ENCODE assay signal across 8 cellular contexts in the genomic region with DNA sequence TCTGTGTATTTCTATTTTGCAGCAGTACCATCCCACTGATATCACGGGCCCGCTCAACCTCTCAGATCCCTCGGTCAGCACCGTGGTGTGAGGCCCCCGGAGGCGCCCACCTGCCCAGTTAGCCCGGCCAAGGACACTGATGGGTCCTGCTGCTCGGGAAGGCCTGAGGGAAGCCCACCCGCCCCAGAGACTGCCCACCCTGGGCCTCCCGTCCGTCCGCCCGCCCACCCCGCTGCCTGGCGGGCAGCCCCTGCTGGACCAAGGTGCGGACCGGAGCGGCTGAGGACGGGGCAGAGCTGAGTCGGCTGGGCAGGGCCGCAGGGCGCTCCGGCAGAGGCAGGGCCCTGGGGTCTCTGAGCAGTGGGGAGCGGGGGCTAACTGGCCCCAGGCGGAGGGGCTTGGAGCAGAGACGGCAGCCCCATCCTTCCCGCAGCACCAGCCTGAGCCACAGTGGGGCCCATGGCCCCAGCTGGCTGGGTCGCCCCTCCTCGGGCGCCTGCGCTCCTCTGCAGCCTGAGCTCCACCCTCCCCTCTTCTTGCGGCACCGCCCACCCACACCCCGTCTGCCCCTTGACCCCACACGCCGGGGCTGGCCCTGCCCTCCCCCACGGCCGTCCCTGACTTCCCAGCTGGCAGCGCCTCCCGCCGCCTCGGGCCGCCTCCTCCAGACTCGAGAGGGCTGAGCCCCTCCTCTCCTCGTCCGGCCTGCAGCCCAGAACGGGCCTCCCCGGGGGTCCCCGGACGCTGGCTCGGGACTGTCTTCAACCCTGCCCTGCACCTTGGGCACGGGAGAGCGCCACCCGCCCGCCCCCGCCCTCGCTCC. TPM values are rescaled to one million over a fixed set of nuclear protein-coding genes. Genes with fewer than 3 reads are reported as not detected.
DNase-seq lines count a peak whose midpoint lies in the region; ATAC-seq and TF ChIP-seq lines count a peak whose summit lies in the region.

No MANE protein-coding gene starts in this region.

- H3K36me3 ChIP-seq in esophagus muscularis mucosa, result no peaks in the 10 kb centered on the region
- H3K36me3 ChIP-seq in stomach, result no peaks in the 10 kb centered on the region

- peak overlapping the region; percentile 42 to 54 (median 45) for H3K4me3 ChIP-seq in esophagus muscularis mucosa
- H3K4me3 ChIP-seq in stomach, result peak overlapping the region; percentile 42 to 56 (median 46)

- peak; percentile 7 to 10 for ATAC-seq in activated CD4-positive, CD25-positive, alpha-beta regulatory T cell treated with anti-CD3 and anti-CD28 coated beads, Interleukin-2, amount 50 U/mL, for 24 hours
- no peak for ATAC-seq in HG03196 (IDR thresholded peaks at IDR 0.05; ENCODE audit: unreplicated experiment)

- TF ChIP-seq CTCF in esophagus muscularis mucosa (IDR thresholded peaks at IDR 0.05) (no peak), stomach (IDR thresholded peaks at IDR 0.05) (no peak)

- TF ChIP-seq EP300 in esophagus muscularis mucosa (IDR thresholded peaks at IDR 0.05) (no peak), stomach (IDR thresholded peaks at IDR 0.05) (no peak)

- WGBS in esophagus muscularis mucosa, result 2% methylated on average over 11 of the region's 57 CpGs
- WGBS in stomach, 5 donors, result 2 to 7% (median 4%) methylated on average over 15 to 57 of the region's 57 CpGs

- H3K4me1 ChIP-seq in esophagus muscularis mucosa (peaks cover 33 to 45% (median 37%) of the 10 kb centered on the region in 4 donors), stomach (peaks cover 47 to 69% (median 54%) of the 10 kb centered on the region in 4 donors)

- H3K27me3 ChIP-seq in esophagus muscularis mucosa, result peaks cover 6 to 100% (median 76%) of the 10 kb centered on the region in 4 donors
- peaks cover 28 to 100% (median 96%) of the 10 kb centered on the region in 3 donors for H3K27me3 ChIP-seq in stomach

- H3K27ac ChIP-seq in esophagus muscularis mucosa (replicated peaks in 1 of 4) (no peak overlapping the region), stomach (peak overlapping the region in 1 of 5 donors; percentile 66)

- H3K9me3 ChIP-seq in esophagus muscularis mucosa (no peaks in the 10 kb centered on the region), stomach (no peaks in the 10 kb centered on the region)

- intact Hi-C loops in esophagus muscularis mucosa (cut with DNase I) (no loop called here), stomach (cut with DNase I; ENCODE audit: low total_unique reads) (no loop called here)

- no peak for TF ChIP-seq POLR2A in esophagus muscularis mucosa (IDR thresholded peaks at IDR 0.05; ENCODE audit: low read depth)
- no peak for TF ChIP-seq POLR2A in stomach (IDR thresholded peaks at IDR 0.05)

- no peak for DNase-seq in activated CD4-positive, CD25-positive, alpha-beta regulatory T cell (lab: John Stamatoyannopoulos, UW)
- DNase-seq in NCI-H748 treated with DMSO at 0.1 percent for 48 hours (lab: John Stamatoyannopoulos, UW) (peak; percentile 27), esophagus muscularis mucosa (ENCODE audit: extremely low spot score) (no peak), stomach (peak; percentile 76), NOMO-1 (lab: John Stamatoyannopoulos, UW; ENCODE audit: unreplicated experiment in 2 of 2) (no peak), NCI-H1092 treated with DMSO at 0.1 percent for 48 hours (lab: John Stamatoyannopoulos, UW) (no peak)

RNA-seq across cellular contexts. Expression of gene LRRC26, which starts 1.9 kb away (rescaled TPM):
- total RNA-seq in esophagus muscularis mucosa (not detected), stomach (100 to 1,000 TPM in 1 of 5 donors, 10 to 100 TPM in 1, 1 to 10 TPM in 1, not detected in 2; 2.6 to 440 (median 11.2) TPM)
- polyA plus RNA-seq in stomach, result 1 to 10 TPM in 2 of 3 donors, under 1 TPM in 1; 1.00 to 7.7 (median 3.7) TPM

RNA-seq across cellular contexts. Expression of gene TMEM210, which starts 3.9 kb away (rescaled TPM):
- total RNA-seq in esophagus muscularis mucosa (not detected), stomach (not detected)
- not detected for polyA plus RNA-seq in stomach

RNA-seq across cellular contexts. Expression of gene ANAPC2, which starts 20.4 kb away (rescaled TPM):
- total RNA-seq in esophagus muscularis mucosa (10 to 100 TPM; 18.7 to 28.7 (median 25.1) TPM), stomach (100 to 1,000 TPM in 1 of 5 donors, 10 to 100 TPM in 4; 35.8 to 147 (median 42.9) TPM)
- polyA plus RNA-seq in stomach, result 10 to 100 TPM; 26.1 to 45.0 (median 40.7) TPM

RNA-seq across cellular contexts. Expression of gene SSNA1, which starts 20.5 kb away (rescaled TPM):
- total RNA-seq in esophagus muscularis mucosa, result 10 to 100 TPM; 58.2 to 99.5 (median 76.7) TPM
- total RNA-seq in stomach, result 100 to 1,000 TPM in 2 of 5 donors, 10 to 100 TPM in 3; 28.1 to 154 (median 81.4) TPM
- polyA plus RNA-seq in stomach, result 100 to 1,000 TPM; 118 to 146 (median 135) TPM

RNA-seq across cellular contexts. Expression of gene GRIN1, which starts 29.0 kb away (rescaled TPM):
- total RNA-seq in esophagus muscularis mucosa (under 1 TPM in 3 of 4 donors, not detected in 1; 0.11 to 0.50 (median 0.19) TPM), stomach (under 1 TPM in 1 of 5 donors, not detected in 4; 0.55 TPM)
- polyA plus RNA-seq in stomach, result under 1 TPM in 2 of 3 donors, not detected in 1; 0.25 to 0.31 TPM

Comparison
In these comparisons a context has a peak if more than half of its experiments do, and no peak if none do; other contexts are left out.
1. DNase-seq: peak in NCI-H748 treated with DMSO at 0.1 percent for 48 hours (single experiment) and stomach (single experiment); none in activated CD4-positive, CD25-positive, alpha-beta regulatory T cell (0 of 4), esophagus muscularis mucosa (single experiment), NOMO-1 (0 of 2) and NCI-H1092 treated with DMSO at 0.1 percent for 48 hours (single experiment).